13 cellular contexts compared by ENCODE assay signal in genomic region chr7:80288175-80289122, GRCh38.
DNase-seq lines count a peak whose midpoint lies in the region; ATAC-seq and TF ChIP-seq lines count a peak whose summit lies in the region.
"Had no signal": no experiment of that assay in that cellular context is flagged by ENCODE, and none has a peak within 500 bp of the region (broad histone marks: within the 10 kb centered on the region; RNA-seq: fewer than 3 reads in every experiment).

No MANE protein-coding gene starts in this region.

- intact Hi-C loops in IMR-90 (cut with micrococcal nuclease) (loop anchor here (5.0 kb wide), 2 partner anchors 104 to 226 kb away; no protein-coding TSS in a partner anchor), tibial artery (cut with DNase I; ENCODE audit: low total_unique reads) (no loop called here)

- no peak for TF ChIP-seq RAD21 in IMR-90 (IDR thresholded peaks at IDR 0.05; ENCODE audit: low read length)

- H2AFZ ChIP-seq in IMR-90 (replicated peaks; ENCODE audit: low read length, poor library complexity): peak overlapping the region; percentile 48

- no peaks in the 10 kb centered on the region for H3K9me1 ChIP-seq in IMR-90 (ENCODE audit: insufficient read depth, low read length)

- no peaks in the 10 kb centered on the region for H4K20me1 ChIP-seq in IMR-90 (ENCODE audit: insufficient read depth, low read length)

- no peak overlapping the region; the same call in 1 of the 2 replicates for H4K91ac ChIP-seq in IMR-90 (ENCODE audit: insufficient read depth, low read depth, low read length)

- dilution Hi-C loops in IMR-90 (cut with HindIII; ENCODE audit: low sequenced_read_pairs, unreplicated experiment): no loop called here

- in situ Hi-C loops in IMR-90 (cut with MboI; ENCODE audit: low sequenced_read_pairs): no loop called here

- H3K4me1 ChIP-seq in IMR-90 (ENCODE audit: control insufficient read depth, insufficient read depth, low read length) (no peaks in the 10 kb centered on the region), mesendoderm (ENCODE audit: control insufficient read depth, low read depth, low read length) (no peaks in the 10 kb centered on the region), tibial artery (no peaks in the 10 kb centered on the region)

- H2AK5ac ChIP-seq in IMR-90 (ENCODE audit: low read depth, low read length): peak overlapping the region; percentile 63; the same call in 1 of the 2 replicates
- H2AK5ac ChIP-seq in mesendoderm (ENCODE audit: low read length): no peak overlapping the region

- H3K18ac ChIP-seq in IMR-90 (ENCODE audit: low read depth, low read length): no peak overlapping the region
- no peak overlapping the region for H3K18ac ChIP-seq in mesendoderm (ENCODE audit: low read length)

- H4K8ac ChIP-seq in IMR-90 (ENCODE audit: low read depth in 2 of 2, low read length in 2 of 2): peak overlapping the region in 1 of 2 experiments; percentile 26; a peak in 1 of 4 replicates
- H4K8ac ChIP-seq in mesendoderm (ENCODE audit: low read depth, low read length): no peak overlapping the region

- DNase-seq in Daoy (ENCODE audit: low read depth): peak; percentile 86
- DNase-seq in IMR-90: peak; percentile 84
- DNase-seq in cardiac fibroblast (ENCODE audit: low read depth in 2 of 2): peak in 1 of 2 donors; percentile 72
- peak; percentile 83 for DNase-seq in mesendoderm
- no peak for DNase-seq in activated T-cell treated with anti-CD3 and anti-CD28 coated beads, Interleukin-2, amount 50 U/mL, for 48 hours
- no peak for DNase-seq in SIG-M5 (lab: John Stamatoyannopoulos, UW)
- DNase-seq in tibial artery: no peak
- no peak for DNase-seq in GM19240 (ENCODE audit: insufficient read length, low spot score)
- DNase-seq: activated CD4-positive, alpha-beta memory T cell treated with anti-CD3 and anti-CD28 coated beads, Interleukin-2, amount 10 ng/mL, durations not matched to agents 7 days and 5 days; DMS79; NCI-H1105; stimulated activated naive CD4-positive, alpha-beta T cell treated with Interleukin-2 at 50 U/mL for 16 hours had no signal

- H3K4ac ChIP-seq in IMR-90 (ENCODE audit: low read depth, low read length) (0 out of 2 replicates have a peak overlapping the region, but pooled peaks have one; percentile 22), mesendoderm (ENCODE audit: low read depth, low read length) (no peak overlapping the region)

- ATAC-seq in IMR-90 (ENCODE audit: low read depth): peak; percentile 65
- ATAC-seq: esophagus mucosa had no signal

- H3K36me3 ChIP-seq in IMR-90 (ENCODE audit: control insufficient read depth, insufficient read depth, low read length) (no peaks in the 10 kb centered on the region), mesendoderm (ENCODE audit: control insufficient read depth, insufficient read depth, low read length) (no peaks in the 10 kb centered on the region), tibial artery (no peaks in the 10 kb centered on the region)

- H2BK15ac ChIP-seq in IMR-90 (ENCODE audit: low read depth, low read length) (peak overlapping the region; percentile 38; the same call in 1 of the 3 replicates), mesendoderm (replicated peaks; ENCODE audit: low read depth) (no peak overlapping the region)

- H3K14ac ChIP-seq in IMR-90 (replicated peaks; ENCODE audit: low read depth, low read length): no peak overlapping the region; the same call in none of the 2 replicates

- H2BK120ac ChIP-seq in IMR-90 (ENCODE audit: low read depth, low read length) (no peak overlapping the region), mesendoderm (ENCODE audit: low read depth, low read length) (no peak overlapping the region)

- TF ChIP-seq CTCF in IMR-90 (conservative IDR thresholded peaks at IDR 0.05; ENCODE audit: low read depth, low read length) (peak; percentile 29; the same call in 1 of the 2 replicates), cardiac fibroblast (IDR thresholded peaks at IDR 0.05; ENCODE audit: low read depth, low read length) (peak; percentile 12), tibial artery (IDR thresholded peaks at IDR 0.05) (no peak)

- H3K27ac ChIP-seq in IMR-90 (ENCODE audit: insufficient read depth, low read length): no peak overlapping the region
- no peak overlapping the region for H3K27ac ChIP-seq in mesendoderm (ENCODE audit: low read depth, low read length)
- no peak overlapping the region for H3K27ac ChIP-seq in tibial artery

- POLR2A ChIA-PET in IMR-90 (lab: Charles Lee; ENCODE audit: unreplicated experiment): interaction anchor here (0.6 kb wide), 1 partner anchor 1449 kb away, joined by 3 read pairs; no protein-coding TSS in a partner anchor

- H3K23ac ChIP-seq in IMR-90 (ENCODE audit: low read depth, low read length): no peak overlapping the region
- no peak overlapping the region for H3K23ac ChIP-seq in mesendoderm (ENCODE audit: low read length)

- H3K27me3 ChIP-seq in IMR-90 (ENCODE audit: control insufficient read depth, insufficient read depth, low read length) (no peaks in the 10 kb centered on the region; the same call in 1 of the 2 replicates), mesendoderm (ENCODE audit: insufficient read depth, low read length, poor library complexity) (no peaks in the 10 kb centered on the region), tibial artery (no peaks in the 10 kb centered on the region)

- H3K56ac ChIP-seq in IMR-90 (ENCODE audit: extremely low read depth, insufficient read depth, low read length) (no peak overlapping the region), mesendoderm (ENCODE audit: low read length) (no peak overlapping the region)

- TF ChIP-seq POLR2A in IMR-90 (IDR thresholded peaks at IDR 0.05; ENCODE audit: low read depth, low read length): no peak

- H3K4me2 ChIP-seq in IMR-90 (ENCODE audit: low read depth, low read length) (no peak overlapping the region), mesendoderm (ENCODE audit: low read length) (no peak overlapping the region)

- CTCF ChIA-PET in IMR-90 (lab: Yijun Ruan, JAX): interaction anchor here (0.9 kb wide), 1 partner anchor 9 kb away, joined by 3 read pairs; no protein-coding TSS in a partner anchor

- H3K9me3 ChIP-seq in IMR-90 (ENCODE audit: control insufficient read depth, insufficient read depth, low read length) (no peaks in the 10 kb centered on the region), tibial artery (peaks cover 0 to 4% (median 0%) of the 10 kb centered on the region in 3 donors)

- no peak overlapping the region for H2BK20ac ChIP-seq in IMR-90 (ENCODE audit: low read depth, low read length)

- no TSS peak for BruUV-seq in IMR-90 (replicated peaks; lab: Mats Ljungman, UMichigan)

- H3K79me1 ChIP-seq in IMR-90 (ENCODE audit: low read depth in 1 of 2, low read length in 2 of 2): no peaks in the 10 kb centered on the region
- H3K79me1 ChIP-seq in mesendoderm (ENCODE audit: low read length): no peaks in the 10 kb centered on the region

- H3K9ac ChIP-seq in IMR-90 (ENCODE audit: low read depth, low read length): no peak overlapping the region
- no peak overlapping the region for H3K9ac ChIP-seq in mesendoderm (ENCODE audit: low read length)

- H2BK5ac ChIP-seq in IMR-90 (ENCODE audit: low read depth, low read length, poor library complexity, severe bottlenecking) (no peak overlapping the region), mesendoderm (ENCODE audit: low read length) (no peak overlapping the region)

- WGBS in IMR-90 (ENCODE audit: extremely low coverage in 2 of 2, insufficient read length in 1 of 2), 2 experiments: no CpG with 5 or more reads among the region's 4 CpGs
- no CpG with 5 or more reads among the region's 4 CpGs for WGBS in mesendoderm (ENCODE audit: extremely low coverage, insufficient coverage, low lambda C conversion rate)

- no peak overlapping the region for H3K4me3 ChIP-seq in IMR-90 (ENCODE audit: insufficient read depth, low read depth, low read length)
- H3K4me3 ChIP-seq in cardiac fibroblast (replicated peaks in 1 of 2; ENCODE audit: low read depth in 2 of 2, low read length in 2 of 2): no peak overlapping the region
- no peak overlapping the region for H3K4me3 ChIP-seq in mesendoderm (ENCODE audit: low read length)
- H3K4me3 ChIP-seq in tibial artery: no peak overlapping the region

- H4K5ac ChIP-seq in IMR-90 (ENCODE audit: low read depth, low read length) (no peak overlapping the region), mesendoderm (ENCODE audit: low read length) (no peak overlapping the region)

- no peaks in the 10 kb centered on the region for H3K79me2 ChIP-seq in mesendoderm (ENCODE audit: control insufficient read depth, insufficient read depth, low read length)

- H2AK9ac ChIP-seq in IMR-90 (replicated peaks; ENCODE audit: low read depth, low read length, poor library complexity): no peak overlapping the region

TF ChIP-seq in IMR-90, 13 proteins besides CTCF, POLR2A, EP300 and RAD21 (continues in another document):
- TF ChIP-seq RCOR1 (IDR thresholded peaks at IDR 0.05; ENCODE audit: insufficient replicate concordance, low read length) (no peak), CEBPB (IDR thresholded peaks at IDR 0.05; ENCODE audit: low read depth, low read length) (peak; percentile 30; the same call in 1 of the 2 replicates), MAFK (IDR thresholded peaks at IDR 0.05; ENCODE audit: low read depth, low read length) (peak; percentile 61; the same call in 1 of the 2 replicates), FOS (IDR thresholded peaks at IDR 0.05; ENCODE audit: low read depth, low read length) (no peak; the same call in 1 of the 2 replicates), CHD1 (IDR thresholded peaks at IDR 0.05; ENCODE audit: low read depth, low read length) (no peak), USF2 (IDR thresholded peaks at IDR 0.05; ENCODE audit: low read depth, low read length) (no peak), MXI1 (IDR thresholded peaks at IDR 0.05; ENCODE audit: borderline replicate concordance, low read depth, low read length) (no peak), BHLHE40 (IDR thresholded peaks at IDR 0.05; ENCODE audit: low read depth, low read length) (no peak), MAZ (IDR thresholded peaks at IDR 0.05; ENCODE audit: borderline replicate concordance, low read depth, low read length) (no peak), RFX5 (IDR thresholded peaks at IDR 0.05; ENCODE audit: low read depth, low read length) (no peak), SMC3 (IDR thresholded peaks at IDR 0.05; ENCODE audit: low read depth, low read length) (no peak)

Comparison
In these comparisons a context has a peak if more than half of its experiments do, and no peak if none do; other contexts are left out.
1. DNase-seq: peak in Daoy (single experiment), IMR-90 (single experiment) and mesendoderm (single experiment); none in activated T-cell treated with anti-CD3 and anti-CD28 coated beads, Interleukin-2, amount 50 U/mL, for 48 hours (0 of 2), SIG-M5 (single experiment), tibial artery (0 of 2) and GM19240 (single experiment).
2. CTCF ChIP-seq: peak in IMR-90 (single experiment) and cardiac fibroblast (single experiment); none in tibial artery (0 of 2).